Comparison of ENCODE assay signal across 8 cellular contexts in genomic region chr10:109914966-109915365, GRCh38. TPM values are rescaled to one million over a fixed set of nuclear protein-coding genes. Genes with fewer than 3 reads are reported as not detected.
DNase-seq lines count a peak whose midpoint lies in the region; ATAC-seq and TF ChIP-seq lines count a peak whose summit lies in the region.

No MANE protein-coding gene starts in this region.

- H3K4me1 ChIP-seq in left lung, result peaks cover 0 to 35% of the 10 kb centered on the region in 2 donors
- H3K4me1 ChIP-seq in neuronal stem cell (ENCODE audit: control insufficient read depth in 2 of 2, insufficient read depth in 1 of 2, low read depth in 1 of 2, low read length in 2 of 2), result peaks cover 0 to 7% of the 10 kb centered on the region in 2 donors

- peaks cover 60% of the 10 kb centered on the region for H3K36me3 Mint-ChIP-seq in activated naive CD4-positive, alpha-beta T cell treated with anti-CD3 and anti-CD28 coated beads, Interleukin-2, amount 10 ng/mL, durations not matched to agents 7 days and 5 days

- H3K27me3 ChIP-seq in left lung (no peaks in the 10 kb centered on the region), neuronal stem cell (ENCODE audit: control insufficient read depth in 3 of 3, insufficient read depth in 3 of 3, low read depth in 1 of 3, low read length in 3 of 3) (no peaks in the 10 kb centered on the region)

- no peak overlapping the region for H2BK15ac ChIP-seq in neuronal stem cell (ENCODE audit: low read length)

- no peak overlapping the region for H4K91ac ChIP-seq in neuronal stem cell (ENCODE audit: low read depth, low read length, poor library complexity)

- CTCF ChIA-PET in activated naive CD4-positive, alpha-beta T cell treated with anti-CD3 and anti-CD28 coated beads, Interleukin-2, amount 10 ng/mL, durations not matched to agents 7 days and 5 days (lab: Charles Lee), result no interaction called here

- peak; percentile 70 for ATAC-seq in left lung

- no peaks in the 10 kb centered on the region for H3K9me3 Mint-ChIP-seq in activated naive CD4-positive, alpha-beta T cell treated with anti-CD3 and anti-CD28 coated beads, Interleukin-2, amount 10 ng/mL, durations not matched to agents 7 days and 5 days

- H3K27me3 Mint-ChIP-seq in activated naive CD4-positive, alpha-beta T cell treated with anti-CD3 and anti-CD28 coated beads, Interleukin-2, amount 10 ng/mL, durations not matched to agents 7 days and 5 days, result no peaks in the 10 kb centered on the region

- H3K4me2 ChIP-seq in neuronal stem cell (ENCODE audit: insufficient read depth, low read length, poor library complexity, severe bottlenecking), result no peak overlapping the region

- no peak overlapping the region for H2BK5ac ChIP-seq in neuronal stem cell (ENCODE audit: low read length)

- no peaks in the 10 kb centered on the region for H3K9me3 ChIP-seq in left lung
- H3K9me3 ChIP-seq in neuronal stem cell (replicated peaks in 1 of 2; ENCODE audit: control insufficient read depth in 2 of 2, insufficient read depth in 1 of 2, low read depth in 1 of 2, low read length in 2 of 2), result peaks cover 0 to 3% of the 10 kb centered on the region in 2 donors

- H3K36me3 ChIP-seq in left lung, result peaks cover 0 to 13% of the 10 kb centered on the region in 2 donors
- peaks cover 2 to 26% of the 10 kb centered on the region in 2 donors for H3K36me3 ChIP-seq in neuronal stem cell (replicated peaks in 1 of 2; ENCODE audit: control insufficient read depth in 2 of 2, insufficient read depth in 2 of 2, low read length in 2 of 2)

- no peak overlapping the region for H2AFZ ChIP-seq in neuronal stem cell (ENCODE audit: low read length)

- H2AK5ac ChIP-seq in neuronal stem cell (ENCODE audit: low read depth, low read length), result no peak overlapping the region

- H2BK12ac ChIP-seq in neuronal stem cell (ENCODE audit: low read length), result no peak overlapping the region

- H3K4me1 Mint-ChIP-seq in activated naive CD4-positive, alpha-beta T cell treated with anti-CD3 and anti-CD28 coated beads, Interleukin-2, amount 10 ng/mL, durations not matched to agents 7 days and 5 days, result peaks cover 83% of the 10 kb centered on the region

- no peak overlapping the region for H2BK120ac ChIP-seq in neuronal stem cell (ENCODE audit: low read depth, low read length)

- H3K27ac ChIP-seq in left lung, result peak overlapping the region in 1 of 2 donors; percentile 41
- no peak overlapping the region for H3K27ac ChIP-seq in neuronal stem cell (replicated peaks; ENCODE audit: low read length)

- H3K4ac ChIP-seq in neuronal stem cell (ENCODE audit: low read length), result no peak overlapping the region

- no peaks in the 10 kb centered on the region for H3K79me1 ChIP-seq in neuronal stem cell (ENCODE audit: low read depth, low read length)

- DNase-seq in activated T-cell treated with anti-CD3 and anti-CD28 coated beads for 4 hours (peak; percentile 25), MV-4-11 (lab: John Stamatoyannopoulos, UW) (peak; percentile 92), left lung (no peak), cerebellar nuclear complex (lab: John Stamatoyannopoulos, UW) (no peak), neuronal stem cell (ENCODE audit: low spot score) (no peak), NCI-H774 (lab: John Stamatoyannopoulos, UW) (no peak)
- DNase-seq in activated T-cell treated with anti-CD3 and anti-CD28 coated beads, Interleukin-2, amount 50 U/mL, for 1 hour, result no peak
- peak; percentile 57 for DNase-seq in activated naive CD4-positive, alpha-beta T cell treated with anti-CD3 and anti-CD28 coated beads, Interleukin-2, amount 10 ng/mL, durations not matched to agents 7 days and 5 days

- no peak overlapping the region for H3K9ac ChIP-seq in neuronal stem cell (ENCODE audit: low read depth, low read length, poor library complexity)

- H3K4me3 ChIP-seq in left lung, result no peak overlapping the region
- H3K4me3 ChIP-seq in neuronal stem cell (ENCODE audit: low read length in 2 of 2), result no peak overlapping the region

- no peak overlapping the region for H4K8ac ChIP-seq in neuronal stem cell (ENCODE audit: low read depth, low read length)

- peak overlapping the region; percentile 72 for H3K27ac Mint-ChIP-seq in activated naive CD4-positive, alpha-beta T cell treated with anti-CD3 and anti-CD28 coated beads, Interleukin-2, amount 10 ng/mL, durations not matched to agents 7 days and 5 days

- no peak overlapping the region for H3K18ac ChIP-seq in neuronal stem cell (ENCODE audit: low read length)

- H3K23ac ChIP-seq in neuronal stem cell (ENCODE audit: low read depth, low read length, poor library complexity), result no peak overlapping the region

- no CpG with 5 or more reads among the region's 3 CpGs for WGBS in neuronal stem cell (ENCODE audit: extremely low coverage in 2 of 2, insufficient read length in 2 of 2, insufficient replicate concordance in 1 of 2), 2 donors

- intact Hi-C loops in left lung (cut with DNase I), result no loop called here

- H3K14ac ChIP-seq in neuronal stem cell (ENCODE audit: low read length), result no peak overlapping the region

- H3K4me3 Mint-ChIP-seq in activated naive CD4-positive, alpha-beta T cell treated with anti-CD3 and anti-CD28 coated beads, Interleukin-2, amount 10 ng/mL, durations not matched to agents 7 days and 5 days, result no peak overlapping the region

- no peak for TF ChIP-seq CTCF in left lung (IDR thresholded peaks at IDR 0.05)

RNA-seq across cellular contexts. Expression of gene XPNPEP1, which starts 8.3 kb away (rescaled TPM):
- total RNA-seq in left lung, result 10 to 100 TPM; 49.0 to 50.7 TPM
- polyA plus RNA-seq in neuronal stem cell (2013, experiment 1 of 2), result 42.0 TPM
- 39.6 TPM for polyA plus RNA-seq in neuronal stem cell (2013, experiment 2 of 2)

Comparison
In these comparisons a context has a peak if more than half of its experiments do, and no peak if none do; other contexts are left out.
1. DNase-seq: peak in activated T-cell treated with anti-CD3 and anti-CD28 coated beads for 4 hours (single experiment), MV-4-11 (single experiment) and activated naive CD4-positive, alpha-beta T cell treated with anti-CD3 and anti-CD28 coated beads, Interleukin-2, amount 10 ng/mL, durations not matched to agents 7 days and 5 days (single experiment); none in activated T-cell treated with anti-CD3 and anti-CD28 coated beads, Interleukin-2, amount 50 U/mL, for 1 hour (single experiment), left lung (0 of 2), cerebellar nuclear complex (0 of 2), neuronal stem cell (single experiment) and NCI-H774 (single experiment).